In genomic region chr18:33652645-33653044, GRCh38 we compare ENCODE assay signal across 26 cellular contexts.
"Had no signal": no experiment of that assay in that cellular context is flagged by ENCODE, and none has a peak within 500 bp of the region (broad histone marks: within the 10 kb centered on the region; RNA-seq: fewer than 3 reads in every experiment).

No MANE protein-coding gene starts in this region.

- H3K4me3 Mint-ChIP-seq: activated CD4-positive, alpha-beta memory T cell treated with anti-CD3 and anti-CD28 coated beads for 36 hours; activated CD4-positive, alpha-beta T cell treated with anti-CD3 and anti-CD28 coated beads for 36 hours; activated CD4-positive, alpha-beta T cell treated with anti-CD3 and anti-CD28 coated beads, Interleukin-2, amount 10 ng/mL, durations not matched to agents 24 days and 14 days; activated CD8-positive, alpha-beta memory T cell treated with anti-CD3 and anti-CD28 coated beads, Interleukin-2, amount 10 ng/mL, durations not matched to agents 7 days and 5 days; activated CD8-positive, alpha-beta T cell treated with anti-CD3 and anti-CD28 coated beads, Interleukin-2, amount 10 ng/mL, durations not matched to agents 7 days and 5 days; activated naive CD4-positive, alpha-beta T cell treated with anti-CD3 and anti-CD28 coated beads for 36 hours; activated naive CD4-positive, alpha-beta T cell treated with anti-CD3 and anti-CD28 coated beads, Interleukin-2, amount 50 U/mL, for 24 hours; activated naive CD8-positive, alpha-beta T cell treated with anti-CD3 and anti-CD28 coated beads for 36 hours; activated T-helper 1 cell treated with anti-CD3 and anti-CD28 coated beads, Interleukin-12 subunit alpha, Interleukin-12 subunit beta, Interleukin-2, Interleukin-4 antibody, amounts not matched to agents 30 ng/mL and 10 ng/mL and 1 ng/mL, durations not matched to agents 14 hours and 24 hours and 36 hours; central memory CD8-positive, alpha-beta T cell; effector memory CD8-positive, alpha-beta T cell had no signal

- DNase-seq: activated CD4-positive, alpha-beta memory T cell treated with anti-CD3 and anti-CD28 coated beads for 36 hours; activated CD4-positive, alpha-beta T cell treated with anti-CD3 and anti-CD28 coated beads for 36 hours; activated CD4-positive, alpha-beta T cell treated with anti-CD3 and anti-CD28 coated beads, Interleukin-2, amount 10 ng/mL, durations not matched to agents 24 days and 14 days; activated CD4-positive, CD25-positive, alpha-beta regulatory T cell; activated CD4-positive, CD25-positive, alpha-beta regulatory T cell treated with anti-CD3 and anti-CD28 coated beads, Interleukin-2, amount 50 U/mL, for 72 hours; activated CD8-positive, alpha-beta memory T cell treated with anti-CD3 and anti-CD28 coated beads, Interleukin-2, amount 10 ng/mL, durations not matched to agents 7 days and 5 days; activated CD8-positive, alpha-beta memory T cell treated with anti-CD3 and anti-CD28 coated beads, Interleukin-2, amount 50 U/mL, for 4 hours; activated CD8-positive, alpha-beta T cell treated with anti-CD3 and anti-CD28 coated beads, Interleukin-2, amount 10 ng/mL, durations not matched to agents 7 days and 5 days; activated effector memory CD4-positive, alpha-beta T cell treated with anti-CD3 and anti-CD28 coated beads, Interleukin-2, amount 50 U/mL, for 16 hours; activated naive CD4-positive, alpha-beta T cell treated with anti-CD3 and anti-CD28 coated beads for 36 hours; activated naive CD8-positive, alpha-beta T cell treated with anti-CD3 and anti-CD28 coated beads for 36 hours; activated T-cell treated with anti-CD3 and anti-CD28 coated beads, Interleukin-2, amount 50 U/mL, for 1 hour; activated T-cell treated with anti-CD3 and anti-CD28 coated beads, Interleukin-2, amount 50 U/mL, for 48 hours; body of pancreas; cortex of kidney; dermis blood vessel endothelial cell; effector CD4-positive, alpha-beta T cell; effector memory CD8-positive, alpha-beta T cell; foreskin fibroblast; head of caudate nucleus; T-helper 2 cell had no signal

- H3K9me3 Mint-ChIP-seq: activated CD4-positive, alpha-beta memory T cell treated with anti-CD3 and anti-CD28 coated beads for 36 hours; activated CD4-positive, alpha-beta T cell treated with anti-CD3 and anti-CD28 coated beads, Interleukin-2, amount 10 ng/mL, durations not matched to agents 24 days and 14 days; activated naive CD4-positive, alpha-beta T cell treated with anti-CD3 and anti-CD28 coated beads for 36 hours; activated naive CD4-positive, alpha-beta T cell treated with anti-CD3 and anti-CD28 coated beads, Interleukin-2, amount 50 U/mL, for 24 hours; activated naive CD8-positive, alpha-beta T cell treated with anti-CD3 and anti-CD28 coated beads for 36 hours; activated T-helper 1 cell treated with anti-CD3 and anti-CD28 coated beads, Interleukin-12 subunit alpha, Interleukin-12 subunit beta, Interleukin-2, Interleukin-4 antibody, amounts not matched to agents 30 ng/mL and 10 ng/mL and 1 ng/mL, durations not matched to agents 14 hours and 24 hours and 36 hours; activated T-helper 2 cell treated with anti-CD3 and anti-CD28 coated beads, Interferon-gamma antibody, Interleukin-2, Interleukin-4, amounts not matched to agents 10 μg/mL and 5 μg/mL and 100 μg/mL, durations not matched to agents 14 hours and 24 hours and 36 hours had no signal

- H3K4me1 Mint-ChIP-seq: activated CD4-positive, alpha-beta T cell treated with anti-CD3 and anti-CD28 coated beads for 36 hours; activated CD4-positive, alpha-beta T cell treated with anti-CD3 and anti-CD28 coated beads, Interleukin-2, amount 10 ng/mL, durations not matched to agents 24 days and 14 days; activated CD8-positive, alpha-beta memory T cell treated with anti-CD3 and anti-CD28 coated beads, Interleukin-2, amount 10 ng/mL, durations not matched to agents 7 days and 5 days; activated naive CD4-positive, alpha-beta T cell treated with anti-CD3 and anti-CD28 coated beads, Interleukin-2, amount 50 U/mL, for 24 hours; activated naive CD8-positive, alpha-beta T cell treated with anti-CD3 and anti-CD28 coated beads for 36 hours; central memory CD8-positive, alpha-beta T cell had no signal

- H3K27me3 Mint-ChIP-seq: activated CD4-positive, alpha-beta memory T cell treated with anti-CD3 and anti-CD28 coated beads for 36 hours; activated CD4-positive, alpha-beta T cell treated with anti-CD3 and anti-CD28 coated beads for 36 hours; activated CD4-positive, alpha-beta T cell treated with anti-CD3 and anti-CD28 coated beads, Interleukin-2, amount 10 ng/mL, durations not matched to agents 24 days and 14 days; activated CD8-positive, alpha-beta memory T cell treated with anti-CD3 and anti-CD28 coated beads, Interleukin-2, amount 10 ng/mL, durations not matched to agents 7 days and 5 days; activated naive CD4-positive, alpha-beta T cell treated with anti-CD3 and anti-CD28 coated beads, Interleukin-2, amount 50 U/mL, for 24 hours; activated naive CD8-positive, alpha-beta T cell treated with anti-CD3 and anti-CD28 coated beads for 36 hours; central memory CD8-positive, alpha-beta T cell; effector memory CD8-positive, alpha-beta T cell had no signal

- ATAC-seq: activated CD4-positive, alpha-beta T cell treated with anti-CD3 and anti-CD28 coated beads for 36 hours; activated CD8-positive, alpha-beta memory T cell treated with anti-CD3 and anti-CD28 coated beads, Interleukin-2, amount 10 ng/mL, durations not matched to agents 7 days and 5 days; activated CD8-positive, alpha-beta T cell treated with anti-CD3 and anti-CD28 coated beads, Interleukin-2, amount 10 ng/mL, durations not matched to agents 7 days and 5 days; body of pancreas; effector memory CD8-positive, alpha-beta T cell; esophagus mucosa had no signal

- H3K27ac Mint-ChIP-seq: activated CD4-positive, alpha-beta memory T cell treated with anti-CD3 and anti-CD28 coated beads for 36 hours; activated CD4-positive, alpha-beta T cell treated with anti-CD3 and anti-CD28 coated beads for 36 hours; activated CD4-positive, alpha-beta T cell treated with anti-CD3 and anti-CD28 coated beads, Interleukin-2, amount 10 ng/mL, durations not matched to agents 24 days and 14 days; activated CD8-positive, alpha-beta memory T cell treated with anti-CD3 and anti-CD28 coated beads, Interleukin-2, amount 10 ng/mL, durations not matched to agents 7 days and 5 days; activated CD8-positive, alpha-beta T cell treated with anti-CD3 and anti-CD28 coated beads, Interleukin-2, amount 10 ng/mL, durations not matched to agents 7 days and 5 days; activated naive CD4-positive, alpha-beta T cell treated with anti-CD3 and anti-CD28 coated beads for 36 hours; activated naive CD4-positive, alpha-beta T cell treated with anti-CD3 and anti-CD28 coated beads, Interleukin-2, amount 50 U/mL, for 24 hours; activated naive CD8-positive, alpha-beta T cell treated with anti-CD3 and anti-CD28 coated beads for 36 hours; activated T-helper 1 cell treated with anti-CD3 and anti-CD28 coated beads, Interleukin-12 subunit alpha, Interleukin-12 subunit beta, Interleukin-2, Interleukin-4 antibody, amounts not matched to agents 30 ng/mL and 10 ng/mL and 1 ng/mL, durations not matched to agents 14 hours and 24 hours and 36 hours; activated T-helper 2 cell treated with anti-CD3 and anti-CD28 coated beads, Interferon-gamma antibody, Interleukin-2, Interleukin-4, amounts not matched to agents 10 μg/mL and 5 μg/mL and 100 μg/mL, durations not matched to agents 14 hours and 24 hours and 36 hours; effector memory CD8-positive, alpha-beta T cell had no signal

- H3K36me3 Mint-ChIP-seq: activated CD4-positive, alpha-beta memory T cell treated with anti-CD3 and anti-CD28 coated beads for 36 hours; activated CD8-positive, alpha-beta memory T cell treated with anti-CD3 and anti-CD28 coated beads, Interleukin-2, amount 10 ng/mL, durations not matched to agents 7 days and 5 days; activated naive CD4-positive, alpha-beta T cell treated with anti-CD3 and anti-CD28 coated beads, Interleukin-2, amount 50 U/mL, for 24 hours; activated naive CD8-positive, alpha-beta T cell treated with anti-CD3 and anti-CD28 coated beads for 36 hours had no signal
